ENCODE assay signal across 17 cellular contexts in the genomic region with DNA sequence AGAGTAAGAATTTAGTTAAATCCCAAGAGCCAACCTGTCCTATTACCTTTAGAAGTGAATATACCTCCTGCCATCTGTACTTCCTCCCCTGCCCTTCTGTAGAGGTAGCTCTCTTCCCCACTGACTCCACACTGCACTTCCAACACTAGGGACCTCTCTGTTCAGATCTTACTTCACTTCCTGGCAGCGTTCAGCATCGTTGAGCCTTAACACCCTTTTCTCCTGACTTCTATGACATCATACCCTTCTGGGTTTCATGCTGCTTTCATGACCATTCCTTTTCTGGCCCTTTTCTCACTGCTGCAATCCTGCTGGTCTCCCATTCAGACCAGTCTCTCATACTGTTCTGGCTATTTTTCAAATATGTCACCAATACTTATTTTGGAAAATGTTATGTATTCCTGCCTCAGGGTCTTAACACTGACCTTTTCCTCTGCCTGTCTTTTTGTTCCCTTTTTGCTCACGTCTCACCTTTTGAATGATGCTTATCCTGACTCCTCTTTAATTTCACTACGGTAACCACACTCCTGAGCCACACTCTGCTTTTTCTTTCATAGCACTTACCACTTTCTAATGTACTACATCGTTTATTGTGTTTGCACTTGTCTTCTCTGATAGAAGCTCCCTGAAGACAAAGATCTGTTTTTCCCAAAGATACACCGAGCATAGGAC.
A peak's percentile ranks its signal among the peaks of the same experiment; 100 is the strongest.
DNase-seq lines count a peak whose midpoint lies in the region; ATAC-seq and TF ChIP-seq lines count a peak whose summit lies in the region.
"Had no signal": no experiment of that assay in that cellular context is flagged by ENCODE, and none has a peak within 500 bp of the region (broad histone marks: within the 10 kb centered on the region; RNA-seq: fewer than 3 reads in every experiment).

No MANE protein-coding gene starts in this region.

- H3K27me3 Mint-ChIP-seq in Calu3 (ENCODE audit: unreplicated experiment): no peaks in the 10 kb centered on the region
- H3K27me3 Mint-ChIP-seq: activated CD4-positive, alpha-beta T cell treated with anti-CD3 and anti-CD28 coated beads for 36 hours had no signal

- H3K9me3 Mint-ChIP-seq in Calu3 (ENCODE audit: low read depth, unreplicated experiment): no peaks in the 10 kb centered on the region
- H3K9me3 Mint-ChIP-seq: CD14-positive monocyte, immature natural killer cell had no signal

- TF ChIP-seq CTCF in cardiac fibroblast (IDR thresholded peaks at IDR 0.05; ENCODE audit: low read depth, low read length) (no peak), Calu3 (IDR thresholded peaks at IDR 0.05; ENCODE audit: unreplicated experiment) (no peak)

- H3K27ac Mint-ChIP-seq in Calu3 (ENCODE audit: unreplicated experiment): no peak overlapping the region
- H3K27ac Mint-ChIP-seq: activated CD4-positive, alpha-beta T cell treated with anti-CD3 and anti-CD28 coated beads for 36 hours; CD14-positive monocyte; immature natural killer cell had no signal

- peaks cover 11% of the 10 kb centered on the region for H3K4me1 Mint-ChIP-seq in Calu3 (ENCODE audit: low read depth, unreplicated experiment)
- H3K4me1 Mint-ChIP-seq: activated CD4-positive, alpha-beta T cell treated with anti-CD3 and anti-CD28 coated beads for 36 hours; immature natural killer cell had no signal

- H3K4me3 ChIP-seq in cardiac fibroblast (replicated peaks in 1 of 2; ENCODE audit: low read depth in 2 of 2, low read length in 2 of 2): no peak overlapping the region
- H3K4me3 ChIP-seq: A549, colonic mucosa, vagina had no signal

- H3K4me3 Mint-ChIP-seq in Calu3 (ENCODE audit: low read depth, unreplicated experiment): no peak overlapping the region
- H3K4me3 Mint-ChIP-seq: activated CD4-positive, alpha-beta T cell treated with anti-CD3 and anti-CD28 coated beads for 36 hours; CD14-positive monocyte; immature natural killer cell had no signal

- ATAC-seq in GM18505 (IDR thresholded peaks at IDR 0.05; ENCODE audit: unreplicated experiment) (no peak), HG03097 (IDR thresholded peaks at IDR 0.05; ENCODE audit: low FRiP score, unreplicated experiment) (no peak)
- ATAC-seq: activated CD4-positive, alpha-beta T cell treated with anti-CD3 and anti-CD28 coated beads for 36 hours had no signal

- CTCF ChIA-PET in Calu3 (lab: Charles Lee): no interaction called here

- H3K36me3 Mint-ChIP-seq in Calu3 (ENCODE audit: insufficient read depth, unreplicated experiment): no peaks in the 10 kb centered on the region
- H3K36me3 Mint-ChIP-seq: immature natural killer cell had no signal

- intact Hi-C loops in Calu3 (cut with micrococcal nuclease; ENCODE audit: unreplicated experiment): no loop called here

- DNase-seq in NCI-H1417 (lab: John Stamatoyannopoulos, UW) (peak in 2 of 3 experiments; percentile 29 to 72), NCI-H1417 treated with DMSO at 0.1 percent for 48 hours (lab: John Stamatoyannopoulos, UW) (no peak), NCI-H146 (lab: John Stamatoyannopoulos, UW) (peak; percentile 73), cardiac fibroblast (ENCODE audit: low read depth in 2 of 2) (peak; percentile 38 to 51), iris pigment epithelial cell (ENCODE audit: low read depth) (peak; percentile 31), Calu3 (no peak)
- DNase-seq: activated CD4-positive, alpha-beta T cell treated with anti-CD3 and anti-CD28 coated beads for 36 hours; anterior cingulate cortex; colonic mucosa; immature natural killer cell; Kasumi-1; NCI-H226 had no signal

- BruUV-seq in Calu3 (replicated peaks; lab: Mats Ljungman, UMichigan): no TSS peak

- no peak for TF ChIP-seq POLR2A in GM18505 (IDR thresholded peaks at IDR 0.05; ENCODE audit: borderline replicate concordance, extremely low read depth, insufficient read depth, insufficient read length)

Comparison
In these comparisons a context has a peak if more than half of its experiments do, and no peak if none do; other contexts are left out.
1. DNase-seq: peak in NCI-H1417 (2 of 3), NCI-H146 (single experiment), cardiac fibroblast (2 of 2) and iris pigment epithelial cell (single experiment); none in NCI-H1417 treated with DMSO at 0.1 percent for 48 hours (single experiment) and Calu3 (single experiment).